Comparison of ENCODE assay signal across 8 cellular contexts in the genomic region with DNA sequence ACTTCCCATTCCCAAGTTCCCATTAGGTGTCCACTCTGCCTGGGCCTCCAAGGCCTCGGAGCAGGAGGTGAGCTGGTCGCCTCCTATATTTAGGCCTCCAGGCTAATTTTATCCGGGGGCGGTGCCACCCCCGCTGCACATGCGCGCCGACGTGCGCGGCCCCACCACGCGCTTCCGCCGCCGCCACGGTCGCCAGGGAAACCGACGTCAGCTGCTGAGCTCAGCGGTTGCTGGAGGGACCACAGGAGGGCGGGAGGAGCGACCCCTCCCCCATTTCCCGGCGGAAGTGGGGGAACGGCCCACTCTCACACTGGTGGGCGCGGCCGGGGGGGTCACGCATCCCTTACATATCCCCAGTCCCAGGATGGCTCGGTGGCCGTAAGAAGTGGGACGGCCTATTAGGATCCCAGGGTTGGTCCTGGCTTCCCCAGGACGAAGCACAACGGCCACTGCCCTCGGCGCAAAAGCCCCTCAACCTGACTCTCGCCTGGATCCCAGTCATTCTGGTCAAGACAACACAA. TPM values are rescaled to one million over a fixed set of nuclear protein-coding genes. Genes with fewer than 3 reads are reported as not detected.
DNase-seq lines count a peak whose midpoint lies in the region; ATAC-seq and TF ChIP-seq lines count a peak whose summit lies in the region.

No MANE protein-coding gene starts in this region.

- CTCF ChIA-PET in GM10248 (lab: Yijun Ruan, JAX) = interaction anchor here (0.6 to 5.4 kb wide), 2 partner anchors 11 to 29 kb away, joined by 3 to 67 read pairs; no protein-coding TSS in a partner anchor

- POLR2A ChIA-PET in GM10248 (lab: Yijun Ruan, JAX) = interaction anchor here (0.6 to 2.8 kb wide), 4 partner anchors 11 to 39 kb away, joined by 3 to 26 read pairs (median 12); a partner anchor contains a TSS

- no peak for TF ChIP-seq CTCF in GM10248 (IDR thresholded peaks at IDR 0.05; ENCODE audit: control extremely low read depth, extremely low read depth, low read depth, missing control alignments)

- peak; percentile 53 for ATAC-seq in HG02642 (IDR thresholded peaks at IDR 0.05; ENCODE audit: poor library complexity, unreplicated experiment)

- peak; percentile 90 for DNase-seq in GM10248 (ENCODE audit: extremely low spot score)
- peak; percentile 46 for DNase-seq in NCI-H345 treated with DMSO at 0.1 percent for 48 hours (lab: John Stamatoyannopoulos, UW; ENCODE audit: unreplicated experiment)
- DNase-seq in activated CD8-positive, alpha-beta memory T cell treated with anti-CD3 and anti-CD28 coated beads for 24 hours = peak; percentile 92
- DNase-seq in effector CD4-positive, alpha-beta T cell = peak; percentile 88
- DNase-seq in lung microvascular endothelial cell (ENCODE audit: low read depth in 2 of 2) = peak; percentile 93 to 95
- DNase-seq in stimulated activated CD4-positive, alpha-beta T cell treated with anti-CD3 and anti-CD28 coated beads, TNF-alpha, amount 100 ng/mL, for 1 hour (ENCODE audit: low read depth in 3 of 3, low spot score in 1 of 3) = peak; percentile 57 to 83 (median 75)
- no peak for DNase-seq in NCI-H1436 treated with DMSO at 0.1 percent for 48 hours (lab: John Stamatoyannopoulos, UW)

RNA-seq across cellular contexts. Expression of a gene that starts 1.0 kb away (rescaled TPM):
- 5.2 and 10.7 TPM in 2 replicates for total RNA-seq in lung microvascular endothelial cell

RNA-seq across cellular contexts. Expression of a gene that starts 11.6 kb away (rescaled TPM):
- total RNA-seq in lung microvascular endothelial cell = 2.8 and 4.6 TPM in 2 replicates

RNA-seq across cellular contexts. Expression of a gene that starts 25.0 kb away (rescaled TPM):
- 21.2 and 21.6 TPM in 2 replicates for total RNA-seq in lung microvascular endothelial cell

RNA-seq across cellular contexts. Expression of a gene that starts 27.3 kb away (rescaled TPM):
- total RNA-seq in lung microvascular endothelial cell = 0.22 TPM in 1 of 2 replicates, not detected in the other

RNA-seq across cellular contexts. Expression of a gene that starts 32.9 kb away (rescaled TPM):
- under 0.01 TPM in 1 of 2 replicates, not detected in the other for total RNA-seq in lung microvascular endothelial cell
